ENCODE assay signal across 8 cellular contexts in the genomic region with DNA sequence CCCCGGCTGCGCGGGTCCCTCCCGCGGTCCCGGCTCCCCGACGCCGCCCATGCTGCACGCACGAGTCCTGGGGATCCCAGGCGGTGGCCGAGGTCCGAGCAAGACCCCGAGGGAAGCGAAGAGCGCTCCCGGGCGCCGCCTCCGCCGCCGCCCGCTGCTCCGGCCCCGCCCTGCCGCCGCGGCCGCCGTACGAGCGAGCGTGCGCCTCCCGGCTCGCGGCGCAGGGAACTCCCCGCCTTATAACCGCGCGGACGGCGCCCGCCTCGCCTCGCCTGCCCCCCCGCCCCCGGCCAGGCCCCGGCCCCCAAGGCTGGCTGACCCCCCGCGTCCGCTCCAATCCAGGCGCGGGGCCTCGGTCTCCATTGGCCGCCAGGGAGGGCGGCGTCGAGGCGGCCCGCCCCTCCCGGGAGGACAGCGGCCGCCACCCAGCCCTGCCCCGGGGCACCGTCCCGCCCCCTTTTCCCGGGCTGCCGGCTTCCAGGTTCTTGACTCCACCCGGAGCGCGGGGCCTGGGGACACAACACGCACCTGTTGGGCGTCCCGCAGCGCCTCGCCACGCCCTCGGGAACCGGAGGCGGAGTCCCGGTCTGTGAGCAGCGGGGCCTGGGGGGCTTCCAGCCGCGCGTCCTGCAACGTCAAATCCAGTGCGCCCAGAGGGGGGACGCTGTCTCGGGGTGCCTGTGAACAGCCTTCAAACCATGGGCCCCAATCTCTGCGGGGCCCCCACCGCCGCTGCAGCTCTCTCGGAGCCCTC. TPM values are rescaled to one million over a fixed set of nuclear protein-coding genes. Genes with fewer than 3 reads are reported as not detected.
DNase-seq lines count a peak whose midpoint lies in the region; ATAC-seq and TF ChIP-seq lines count a peak whose summit lies in the region.

Gene FADS3 (minus strand): TSS at position 215 of the 754 bp plus-strand sequence. CDS start 164 bp downstream, at position 51.

- DNase-seq in AG20443 (ENCODE audit: low spot score) (peak; percentile 96), NT2/D1 (ENCODE audit: low read depth, low spot score) (peak; percentile 62), activated T-cell treated with anti-CD3 and anti-CD28 coated beads for 48 hours (ENCODE audit: low read depth) (peak; percentile 48), epithelial cell of esophagus (ENCODE audit: low read depth) (peak; percentile 74), mesothelial cell of epicardium (ENCODE audit: low spot score in 2 of 2, unreplicated experiment in 2 of 2) (peak; percentile 53 to 74)
- DNase-seq in stimulated activated CD8-positive, alpha-beta memory T cell treated with anti-CD3 and anti-CD28 coated beads, Interleukin-7, amount 100 ng/mL, for 24 hours (ENCODE audit: low read depth) = peak; percentile 17

- H3K27ac Mint-ChIP-seq in mesothelial cell of epicardium = no peak within 1 kb of the TSS

- H3K27me3 ChIP-seq in NT2/D1 (ENCODE audit: insufficient read depth, insufficient read length) = peaks cover 8% of the 10 kb centered on the region

- peaks cover 4% of the 10 kb centered on the region for H3K36me3 ChIP-seq in NT2/D1 (ENCODE audit: insufficient read depth, insufficient read length, low read length)

- TF ChIP-seq CTCF in epithelial cell of esophagus (IDR thresholded peaks at IDR 0.05; ENCODE audit: insufficient read depth, low read depth, low read length, missing control alignments) = no peak
- no peak for TF ChIP-seq CTCF in mesothelial cell of epicardium (IDR thresholded peaks at IDR 0.05; ENCODE audit: unreplicated experiment)

- no peaks in the 10 kb centered on the region for H3K9me3 Mint-ChIP-seq in mesothelial cell of epicardium

- H3K36me3 Mint-ChIP-seq in mesothelial cell of epicardium = no peaks in the 10 kb centered on the region

- H3K4me3 ChIP-seq in NT2/D1 (ENCODE audit: insufficient read length, low read depth) (peak within 1 kb of the TSS; percentile 84), epithelial cell of esophagus (ENCODE audit: low read length) (peak within 1 kb of the TSS; percentile 55)

- ATAC-seq in GM19043 (IDR thresholded peaks at IDR 0.05; ENCODE audit: low read depth, unreplicated experiment) = peak; percentile 46
- peak; percentile 44 for ATAC-seq in HG03521 (IDR thresholded peaks at IDR 0.05; ENCODE audit: unreplicated experiment)

- peaks cover 6% of the 10 kb centered on the region; the same call in 1 of the 2 replicates for H3K9me3 ChIP-seq in NT2/D1 (ENCODE audit: insufficient read depth, low read length)

- H3K9ac ChIP-seq in NT2/D1 (ENCODE audit: insufficient read length, low read depth) = peak within 1 kb of the TSS; percentile 91

- peaks cover 2% of the 10 kb centered on the region for H3K4me1 Mint-ChIP-seq in mesothelial cell of epicardium

- H3K4me1 ChIP-seq in NT2/D1 (ENCODE audit: insufficient read depth, insufficient read length) = peaks cover 9% of the 10 kb centered on the region

- H3K27me3 Mint-ChIP-seq in mesothelial cell of epicardium (ENCODE audit: low read depth) = peaks cover 2% of the 10 kb centered on the region

- H3K4me3 Mint-ChIP-seq in mesothelial cell of epicardium = peak within 1 kb of the TSS; percentile 65

RNA-seq across cellular contexts. Expression of gene FADS3, which starts in this region (rescaled TPM):
- total RNA-seq in mesothelial cell of epicardium = 6.1 to 8.9 TPM (median 8.0 TPM) in 3 replicates

Comparison
In these comparisons a context has a peak if more than half of its experiments do, and no peak if none do; other contexts are left out.
1. Peak in every context shown above with its lines: DNase-seq, ATAC-seq and H3K4me3 ChIP-seq.
2. DNase-seq: peak in every context shown above with its lines; median percentile 96 in AG20443; 74 in epithelial cell of esophagus; 64 in mesothelial cell of epicardium; 62 in NT2/D1; 48 in activated T-cell treated with anti-CD3 and anti-CD28 coated beads for 48 hours; 17 in stimulated activated CD8-positive, alpha-beta memory T cell treated with anti-CD3 and anti-CD28 coated beads, Interleukin-7, amount 100 ng/mL, for 24 hours.